9 cellular contexts compared by ENCODE assay signal in the genomic region with DNA sequence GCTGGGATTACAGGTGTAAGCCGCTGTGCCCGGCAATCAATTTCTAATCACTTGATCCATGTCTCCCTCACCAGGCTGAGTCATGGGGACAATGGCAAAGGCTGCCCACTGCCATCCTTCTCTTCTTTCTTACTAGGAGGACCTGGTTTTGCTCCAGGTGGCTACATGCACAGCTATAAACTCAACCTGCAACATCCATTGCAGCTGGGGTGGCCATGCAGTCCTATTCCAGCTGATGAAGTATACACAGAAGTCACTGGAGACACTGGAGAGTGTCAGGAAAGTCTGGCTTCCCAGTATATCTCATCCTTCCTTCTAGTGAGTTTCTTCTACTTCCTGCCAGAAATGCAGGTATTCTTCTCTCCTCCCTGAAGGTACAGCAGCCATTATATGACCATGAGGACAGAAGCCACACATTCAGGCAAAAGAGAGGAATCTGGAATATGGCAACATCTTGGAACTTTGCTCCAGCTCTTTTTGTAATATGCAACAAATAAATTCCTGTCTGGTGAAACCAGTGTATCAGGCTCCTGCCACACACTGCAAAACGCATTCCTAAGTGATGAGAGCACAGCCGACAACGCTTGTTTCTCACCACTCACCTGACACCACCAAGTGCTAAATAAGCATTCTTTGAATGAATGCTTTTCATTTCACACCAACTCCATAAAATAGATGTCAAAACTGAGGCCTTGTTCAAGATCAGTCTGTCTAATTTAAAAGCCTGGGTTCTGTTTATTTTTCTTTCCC. TPM values are rescaled to one million over a fixed set of nuclear protein-coding genes. Genes with fewer than 3 reads are reported as not detected.
DNase-seq lines count a peak whose midpoint lies in the region; ATAC-seq, FAIRE-seq and TF ChIP-seq lines count a peak whose summit lies in the region.
"Had no signal": no experiment of that assay in that cellular context is flagged by ENCODE, and none has a peak within 500 bp of the region (broad histone marks: within the 10 kb centered on the region; RNA-seq: fewer than 3 reads in every experiment).

No MANE protein-coding gene starts in this region.

- no peak overlapping the region for H3K4me3 ChIP-seq in HFF-Myc (replicated peaks; ENCODE audit: low read depth, low read length)
- no peak overlapping the region for H3K4me3 ChIP-seq in astrocyte (ENCODE audit: insufficient read depth, low read depth, low read length)
- peak overlapping the region in 1 of 5 donors; percentile 9 for H3K4me3 ChIP-seq in subcutaneous abdominal adipose tissue (ENCODE audit: low read depth in 1 of 5, low read length in 5 of 5)

- TF ChIP-seq CTCF in HFF-Myc (IDR thresholded peaks at IDR 0.05; ENCODE audit: low read depth, low read length, missing control alignments) (no peak), astrocyte (IDR thresholded peaks at IDR 0.05; ENCODE audit: insufficient read depth, low read depth, low read length) (no peak)

- peak; percentile 36 for DNase-seq in HFF-Myc (ENCODE audit: extremely low read depth, low read depth)
- peak; percentile 93 for DNase-seq in astrocyte (ENCODE audit: low read depth)
- peak; percentile 53 for DNase-seq in iPS DF 4.7 (ENCODE audit: extremely low read depth, low spot score)
- no peak for DNase-seq in NCI-H345 (lab: John Stamatoyannopoulos, UW)
- no peak for DNase-seq in nucleus accumbens (lab: John Stamatoyannopoulos, UW)
- DNase-seq in SKM-1 (lab: John Stamatoyannopoulos, UW; ENCODE audit: unreplicated experiment): no peak

- H3K4me1 Mint-ChIP-seq in astrocyte (ENCODE audit: low read depth, unreplicated experiment): peaks cover 42% of the 10 kb centered on the region

- H3K9ac ChIP-seq in astrocyte (ENCODE audit: low read length) (peak overlapping the region; percentile 1), subcutaneous abdominal adipose tissue (ENCODE audit: low read length in 5 of 5) (no peak overlapping the region)

- no peak for ATAC-seq in GM19023 (IDR thresholded peaks at IDR 0.05; ENCODE audit: unreplicated experiment)

- peaks cover 6% of the 10 kb centered on the region for H3K4me1 ChIP-seq in astrocyte (ENCODE audit: insufficient read depth, low read length)
- peaks cover 0 to 42% (median 27%) of the 10 kb centered on the region in 5 donors for H3K4me1 ChIP-seq in subcutaneous abdominal adipose tissue (ENCODE audit: control insufficient read depth in 5 of 5, insufficient read depth in 5 of 5, low read length in 5 of 5)

- H3K79me2 ChIP-seq in astrocyte (ENCODE audit: insufficient read depth, low read length): no peaks in the 10 kb centered on the region

- H3K9me3 ChIP-seq in astrocyte (ENCODE audit: insufficient read depth, low read depth, low read length): no peaks in the 10 kb centered on the region
- H3K9me3 ChIP-seq in subcutaneous abdominal adipose tissue (ENCODE audit: control insufficient read depth in 5 of 5, low read length in 5 of 5): no peaks in the 10 kb centered on the region

- no peaks in the 10 kb centered on the region for H3K36me3 Mint-ChIP-seq in astrocyte (ENCODE audit: low read depth, unreplicated experiment)

- H3K9me3 Mint-ChIP-seq in astrocyte (ENCODE audit: unreplicated experiment): peaks cover 6% of the 10 kb centered on the region
- H3K9me3 Mint-ChIP-seq: dendritic cell treated with granulocyte-macrophage colony-stimulating factor and Interleukin-4, amounts not matched to agents 40 ng/mL and 50 ng/mL, for 4 days had no signal

- peak; percentile 96 for FAIRE-seq in astrocyte (lab: Jason Lieb, UNC)

- peak overlapping the region; percentile 44 for H3K4me2 ChIP-seq in astrocyte (ENCODE audit: low read length)

- H3K27ac ChIP-seq in astrocyte (ENCODE audit: low read depth, low read length) (peak overlapping the region; percentile 43), subcutaneous abdominal adipose tissue (ENCODE audit: low read depth, low read length) (peak overlapping the region; percentile 46)

- H3K27ac Mint-ChIP-seq in astrocyte (ENCODE audit: unreplicated experiment): peak overlapping the region; percentile 98
- H3K27ac Mint-ChIP-seq: dendritic cell treated with granulocyte-macrophage colony-stimulating factor and Interleukin-4, amounts not matched to agents 40 ng/mL and 50 ng/mL, for 4 days had no signal

- peak overlapping the region; percentile 44 for H2AFZ ChIP-seq in astrocyte (ENCODE audit: low read depth, low read length)

- H4K20me1 ChIP-seq in astrocyte (ENCODE audit: insufficient read depth, low read length): no peaks in the 10 kb centered on the region

- H3K4me3 Mint-ChIP-seq in astrocyte (ENCODE audit: unreplicated experiment): no peak overlapping the region
- H3K4me3 Mint-ChIP-seq: dendritic cell treated with granulocyte-macrophage colony-stimulating factor and Interleukin-4, amounts not matched to agents 40 ng/mL and 50 ng/mL, for 4 days had no signal

- peaks cover 9% of the 10 kb centered on the region for H3K27me3 ChIP-seq in astrocyte (ENCODE audit: insufficient read depth, low read length)
- peaks cover 0 to 7% (median 0%) of the 10 kb centered on the region in 5 donors for H3K27me3 ChIP-seq in subcutaneous abdominal adipose tissue (ENCODE audit: control insufficient read depth in 5 of 5, insufficient read depth in 4 of 5, low read length in 5 of 5)

- H3K36me3 ChIP-seq in astrocyte (ENCODE audit: insufficient read depth, low read length) (no peaks in the 10 kb centered on the region), subcutaneous abdominal adipose tissue (ENCODE audit: control insufficient read depth in 5 of 5, insufficient read depth in 5 of 5, low read length in 5 of 5) (no peaks in the 10 kb centered on the region)

- peaks cover 7% of the 10 kb centered on the region for H3K27me3 Mint-ChIP-seq in astrocyte (ENCODE audit: low read depth, unreplicated experiment)

RNA-seq across cellular contexts. Expression of gene SCTR, which starts 32.3 kb away (rescaled TPM):
- total RNA-seq in astrocyte: not detected in 2 replicates

RNA-seq across cellular contexts. Expression of gene CFAP221, which starts 52.3 kb away (rescaled TPM):
- 0.29 and 0.61 TPM in 2 replicates for total RNA-seq in astrocyte

Comparison
In these comparisons a context has a peak if more than half of its experiments do, and no peak if none do; other contexts are left out.
1. DNase-seq: peak in HFF-Myc (single experiment), astrocyte (single experiment) and iPS DF 4.7 (single experiment); none in NCI-H345 (single experiment), nucleus accumbens (0 of 56) and SKM-1 (single experiment).